8 cellular contexts compared by ENCODE assay signal in the genomic region with DNA sequence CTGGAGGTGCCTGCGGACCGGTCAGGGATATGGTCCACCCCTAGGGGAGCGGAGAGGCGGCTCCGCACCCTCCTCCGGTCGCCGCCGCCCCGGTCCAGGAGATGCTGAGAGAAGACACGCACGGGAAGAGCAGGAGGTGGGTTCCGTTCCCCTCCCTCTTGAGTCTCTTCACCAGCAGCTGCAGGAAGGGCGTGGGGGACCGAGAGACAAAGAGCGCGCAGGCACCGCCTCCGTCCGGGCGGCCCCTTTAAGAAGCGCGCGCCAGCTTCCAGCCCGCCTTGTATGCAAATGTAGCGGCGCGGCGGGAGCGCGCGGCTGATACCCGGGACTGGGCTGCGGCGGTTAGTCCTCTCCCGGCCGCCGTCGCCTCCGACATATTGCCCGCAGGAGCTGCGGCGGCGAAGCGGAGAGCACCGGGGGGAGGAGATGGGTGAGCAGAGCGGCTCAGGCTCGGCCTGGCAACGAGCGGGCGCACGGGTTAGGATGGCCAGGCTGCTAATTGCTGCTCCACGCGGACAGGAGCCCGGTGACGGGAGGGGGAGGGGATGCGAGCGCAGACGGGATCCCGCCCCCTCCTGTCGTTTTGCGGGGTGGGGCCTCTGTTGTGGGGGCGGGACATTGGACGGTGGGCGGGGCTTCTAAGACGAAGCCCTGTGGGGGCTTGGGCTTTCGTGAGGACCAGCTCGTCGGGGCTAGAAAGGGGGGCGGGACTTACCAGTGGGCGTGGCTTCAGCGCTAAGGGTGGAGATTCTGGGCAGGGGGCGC. TPM values are rescaled to one million over a fixed set of nuclear protein-coding genes. Genes with fewer than 3 reads are reported as not detected.
DNase-seq lines count a peak whose midpoint lies in the region; ATAC-seq, FAIRE-seq and TF ChIP-seq lines count a peak whose summit lies in the region.

A gene (plus strand): TSS at position 318 of the 765 bp plus-strand sequence. CDS start 109 bp downstream, at position 427.

- peaks cover 33% of the 10 kb centered on the region for H3K4me1 ChIP-seq in DND-41 (ENCODE audit: insufficient read depth, low read length)
- peaks cover 20% of the 10 kb centered on the region for H3K4me1 ChIP-seq in Karpas-422 (ENCODE audit: low read length)
- peaks cover 3 to 11% of the 10 kb centered on the region in 2 donors for H3K4me1 ChIP-seq in muscle layer of duodenum (ENCODE audit: control insufficient read depth in 1 of 2, insufficient read depth in 2 of 2, low read length in 2 of 2)

- peak within 1 kb of the TSS; percentile 80 for H2AFZ ChIP-seq in DND-41 (ENCODE audit: low read depth, low read length)
- H2AFZ ChIP-seq in Karpas-422 (ENCODE audit: low read length), result peak within 1 kb of the TSS; percentile 83

- H3K4me3 ChIP-seq in DND-41 (ENCODE audit: low read depth in 1 of 2, low read length in 2 of 2) (peak within 1 kb of the TSS; percentile 36 to 71), Karpas-422 (ENCODE audit: low read length) (peak within 1 kb of the TSS; percentile 78), muscle layer of duodenum (ENCODE audit: low read depth in 1 of 2, low read length in 2 of 2) (peak within 1 kb of the TSS; percentile 86 to 88)

- TF ChIP-seq CTCF in DND-41 (IDR thresholded peaks at IDR 0.05; ENCODE audit: borderline replicate concordance, extremely low read depth, low read length, poor library complexity, severe bottlenecking), result peak; percentile 74

- H3K27ac ChIP-seq in DND-41 (ENCODE audit: low read length), result peak within 1 kb of the TSS; percentile 91
- peak within 1 kb of the TSS; percentile 78 for H3K27ac ChIP-seq in Karpas-422 (ENCODE audit: low read length)
- H3K27ac ChIP-seq in muscle layer of duodenum (ENCODE audit: low read length), result peak within 1 kb of the TSS; percentile 79

- H3K36me3 ChIP-seq in DND-41 (ENCODE audit: insufficient read depth, low read length) (peaks cover 38% of the 10 kb centered on the region), Karpas-422 (ENCODE audit: insufficient read depth, low read length) (peaks cover 19% of the 10 kb centered on the region; the same call in 1 of the 2 replicates), muscle layer of duodenum (ENCODE audit: control insufficient read depth in 1 of 2, insufficient read depth in 2 of 2, low read length in 2 of 2) (peaks cover 13 to 18% of the 10 kb centered on the region in 2 donors)

- H3K9ac ChIP-seq in DND-41 (ENCODE audit: low read depth, low read length), result peak within 1 kb of the TSS; percentile 68
- H3K9ac ChIP-seq in Karpas-422 (ENCODE audit: low read length), result peak within 1 kb of the TSS; percentile 85

- peak within 1 kb of the TSS; percentile 89 for H3K4me2 ChIP-seq in DND-41 (ENCODE audit: insufficient read depth, low read length)
- H3K4me2 ChIP-seq in Karpas-422 (ENCODE audit: low read depth, low read length, poor library complexity, severe bottlenecking), result peak within 1 kb of the TSS; percentile 79

- FAIRE-seq in RCC 7860 (lab: Jason Lieb, UNC), result no peak

- H3K27me3 ChIP-seq in DND-41 (ENCODE audit: insufficient read depth, low read length, poor library complexity) (no peaks in the 10 kb centered on the region), Karpas-422 (ENCODE audit: low read length) (no peaks in the 10 kb centered on the region), muscle layer of duodenum (ENCODE audit: low read depth, low read length) (no peaks in the 10 kb centered on the region)

- H3K79me2 ChIP-seq in DND-41 (ENCODE audit: insufficient read depth, low read length) (peaks cover 40% of the 10 kb centered on the region), Karpas-422 (ENCODE audit: low read length) (peaks cover 22% of the 10 kb centered on the region)

- ATAC-seq in DND-41 (ENCODE audit: insufficient read depth, low read depth), result peak; percentile 87
- peak; percentile 82 for ATAC-seq in GM21825 (IDR thresholded peaks at IDR 0.05; ENCODE audit: unreplicated experiment)
- peak; percentile 90 for ATAC-seq in esophagus mucosa

- peaks cover 20% of the 10 kb centered on the region for H4K20me1 ChIP-seq in DND-41 (ENCODE audit: insufficient read depth, low read length)
- H4K20me1 ChIP-seq in Karpas-422 (ENCODE audit: insufficient read depth, low read depth, low read length), result 0 out of 2 replicates have a peak, but pooled peaks cover 4% of the 10 kb centered on the region

- H3K9me2 ChIP-seq in Karpas-422 (replicated peaks; ENCODE audit: insufficient read depth, low read length), result no peaks in the 10 kb centered on the region

- H3K9me3 ChIP-seq in DND-41 (ENCODE audit: insufficient read depth, low read length, severe bottlenecking), result no peaks in the 10 kb centered on the region
- no peaks in the 10 kb centered on the region for H3K9me3 ChIP-seq in Karpas-422 (ENCODE audit: low read length)
- no peaks in the 10 kb centered on the region for H3K9me3 ChIP-seq in muscle layer of duodenum (ENCODE audit: control insufficient read depth in 1 of 2, low read length in 2 of 2)

- DNase-seq in DND-41, result peak; percentile 98
- DNase-seq in Karpas-422, result peak; percentile 98
- DNase-seq in RCC 7860 (ENCODE audit: low spot score), result peak; percentile 82
- peak; percentile 94 to 95 for DNase-seq in activated T-cell treated with anti-CD3 and anti-CD28 coated beads, Interleukin-2, amount 50 U/mL, for 48 hours
- peak; percentile 82 to 94 for DNase-seq in stimulated activated CD8-positive, alpha-beta memory T cell treated with anti-CD3 and anti-CD28 coated beads, Interleukin-7, amount 100 ng/mL, for 4 hours (ENCODE audit: low read depth in 2 of 2)

RNA-seq across cellular contexts. Expression of the gene that starts here (rescaled TPM):
- 10.3 and 11.5 TPM in 2 replicates for total RNA-seq in Karpas-422 (2014; rRNA removed; shearing (Covaris generic); ENCODE audit: low replicate concordance)
- 10.5 TPM for total RNA-seq in esophagus mucosa

Comparison
In these comparisons a context has a peak if more than half of its experiments do, and no peak if none do; other contexts are left out.
1. Peak in every context shown above with its lines: DNase-seq, ATAC-seq, H3K4me3 ChIP-seq and H3K27ac ChIP-seq.